In the genomic region with DNA sequence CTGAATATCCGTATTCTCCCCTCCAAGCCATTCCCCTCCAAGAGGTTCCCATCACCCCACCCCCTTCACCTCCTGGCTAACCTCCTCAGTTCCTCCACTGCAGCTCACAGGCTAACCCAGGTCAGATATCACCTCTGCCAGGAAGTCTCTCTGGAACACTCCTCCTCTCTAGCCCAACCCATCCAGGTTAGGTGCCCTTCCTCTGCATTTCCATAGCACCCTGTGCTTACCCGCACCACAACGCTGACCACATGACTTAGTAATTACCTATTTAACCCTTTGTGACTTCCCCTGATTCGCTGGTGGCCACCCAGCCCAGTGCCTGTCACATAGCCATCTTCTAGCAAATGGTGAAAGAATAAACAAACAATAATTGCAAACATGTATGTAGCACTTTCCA, we compare ENCODE assay signal across 26 cellular contexts. TPM values are rescaled to one million over a fixed set of nuclear protein-coding genes. Genes with fewer than 3 reads are reported as not detected.
A peak's percentile ranks its signal among the peaks of the same experiment; 100 is the strongest.
DNase-seq lines count a peak whose midpoint lies in the region; ATAC-seq, FAIRE-seq and TF ChIP-seq lines count a peak whose summit lies in the region.
"Had no signal": no experiment of that assay in that cellular context is flagged by ENCODE, and none has a peak within 500 bp of the region (broad histone marks: within the 10 kb centered on the region; RNA-seq: fewer than 3 reads in every experiment).

No MANE protein-coding gene starts in this region.

- H3K14ac ChIP-seq in H1 (ENCODE audit: insufficient read length), result no peak overlapping the region

- H4K8ac ChIP-seq in H1 (ENCODE audit: extremely low read depth, insufficient read depth, low read length), result no peak overlapping the region

- CTCF ChIA-PET in H1 (lab: Charles Lee; ENCODE audit: partially characterized antibody), result no interaction called here

- no peak overlapping the region for H2BK120ac ChIP-seq in H1 (replicated peaks; ENCODE audit: low read depth, low read length)

- H2BK20ac ChIP-seq in H1 (ENCODE audit: low read length), result no peak overlapping the region

- H4K5ac ChIP-seq in H1 (ENCODE audit: insufficient read length, low read depth, low read length), result no peak overlapping the region

- H2AFZ ChIP-seq in GM23338 (peak overlapping the region; percentile 20; the same call in 1 of the 2 replicates), H1 (ENCODE audit: low read length) (0 out of 2 replicates have a peak overlapping the region, but pooled peaks have one; percentile 43), neural progenitor cell (replicated peaks) (peak overlapping the region; percentile 22)

- H3K4me2 ChIP-seq in GM23338 (no peak overlapping the region), H1 (ENCODE audit: insufficient read depth in 1 of 2, low read depth in 2 of 2, low read length in 2 of 2) (no peak overlapping the region), neural progenitor cell (no peak overlapping the region)
- H3K4me2 ChIP-seq: smooth muscle cell had no signal

- WGBS in H1 (ENCODE audit: extremely low coverage in 1 of 2, insufficient coverage in 1 of 2, insufficient read length in 1 of 2, insufficient replicate concordance in 2 of 2, low coverage in 1 of 2, low lambda C conversion rate in 2 of 2, missing lambda C conversion rate in 1 of 2), 2 experiments, result 36% methylated on average over 4 of the region's 4 CpGs; no CpG with 5 or more reads in 1 of the 2 experiments

- 0 out of 2 replicates have a peak overlapping the region, but pooled peaks have one; percentile 8 for H2AK5ac ChIP-seq in H1 (ENCODE audit: low read depth, low read length)

- H3K4ac ChIP-seq in H1 (replicated peaks; ENCODE audit: insufficient read length, low read depth, low read length), result no peak overlapping the region

- H3K27me3 ChIP-seq in GM23338 (ENCODE audit: insufficient read depth) (no peaks in the 10 kb centered on the region), H1 (replicated peaks in 1 of 4; ENCODE audit: control insufficient read depth in 3 of 4, extremely low read depth in 1 of 4, insufficient read depth in 3 of 4, low read length in 3 of 4) (no peaks in the 10 kb centered on the region; a peak in 1 of 7 replicates), neural progenitor cell (no peaks in the 10 kb centered on the region)
- H3K27me3 ChIP-seq: SJSA1, uterus had no signal

- TF ChIP-seq POLR2A in H1 (IDR thresholded peaks at IDR 0.05; ENCODE audit: control extremely low read depth in 1 of 2, low read depth in 2 of 2, low read length in 2 of 2), result no peak

- peaks cover 12% of the 10 kb centered on the region for H3K27me3 Mint-ChIP-seq in GM23338 (ENCODE audit: insufficient read depth, low read depth, poor library complexity)
- peaks cover 2% of the 10 kb centered on the region for H3K27me3 Mint-ChIP-seq in neural progenitor cell (ENCODE audit: insufficient read depth, low read depth)

- H2BK5ac ChIP-seq in H1 (ENCODE audit: low read depth, low read length), result no peak overlapping the region

- no peaks in the 10 kb centered on the region for H3K23me2 ChIP-seq in H1 (ENCODE audit: low read depth, low read length)

- no peaks in the 10 kb centered on the region for H3K36me3 ChIP-seq in GM23338 (ENCODE audit: insufficient read depth)
- no peaks in the 10 kb centered on the region for H3K36me3 ChIP-seq in H1 (ENCODE audit: control insufficient read depth in 2 of 4, insufficient read depth in 4 of 4, low read length in 3 of 4)
- H3K36me3 ChIP-seq in neural progenitor cell, result no peaks in the 10 kb centered on the region
- H3K36me3 ChIP-seq: lower lobe of right lung, SJSA1, uterus had no signal

- no peak overlapping the region for H3K23ac ChIP-seq in H1 (ENCODE audit: insufficient read length)

- H3K9ac ChIP-seq in H1 (replicated peaks in 1 of 4; ENCODE audit: extremely low read depth in 1 of 4, low read depth in 3 of 4, low read length in 3 of 4) (no peak overlapping the region), neural progenitor cell (no peak overlapping the region)

- no peak overlapping the region for H3K56ac ChIP-seq in H1 (replicated peaks; ENCODE audit: insufficient read length, low read depth, low read length)

- H3F3A ChIP-seq in GM23338 (replicated peaks; ENCODE audit: low read depth) (no peaks in the 10 kb centered on the region), neural progenitor cell (ENCODE audit: low read depth) (peaks cover 8% of the 10 kb centered on the region)

- peaks cover 5% of the 10 kb centered on the region; the same call in 2 of the 3 replicates for H3K36me3 Mint-ChIP-seq in GM23338 (ENCODE audit: low read depth)
- no peaks in the 10 kb centered on the region for H3K36me3 Mint-ChIP-seq in neural progenitor cell

- peak; percentile 92 for FAIRE-seq in H1 (lab: Jason Lieb, UNC)
- no peak for FAIRE-seq in GM19239 (lab: Jason Lieb, UNC)
- FAIRE-seq: D721Med, GM12891, kidney had no signal

- DNase-seq in GM23338 (ENCODE audit: low spot score) (peak; percentile 62), NCI-H2029 treated with DMSO at 0.1 percent for 48 hours (lab: John Stamatoyannopoulos, UW) (peak; percentile 35), H1 (ENCODE audit: low read depth in 1 of 2, low spot score in 2 of 2) (no peak), neural progenitor cell (ENCODE audit: low spot score) (no peak), GM19239 (ENCODE audit: insufficient read length, low spot score) (no peak), NCI-H524 (lab: John Stamatoyannopoulos, UW) (no peak), glomerular visceral epithelial cell (ENCODE audit: extremely low spot score) (no peak)
- DNase-seq: activated naive CD4-positive, alpha-beta T cell treated with anti-CD3 and anti-CD28 coated beads, Interleukin-2, amount 10 ng/mL, durations not matched to agents 7 days and 5 days; activated T-cell treated with anti-CD3 and anti-CD28 coated beads, Interleukin-2, amount 50 U/mL, for 24 hours; aorta; C1 segment of cervical spinal cord; HCEC 1CT; kidney; lower lobe of right lung; NCI-H1105; NCI-H2107; NCI-H510A; stimulated activated CD4-positive, alpha-beta T cell treated with anti-CD3 and anti-CD28 coated beads, Interleukin-2, amount 100 ng/mL, for 48 hours; T-helper 1 cell; uterus had no signal

- H3K4me1 Mint-ChIP-seq in GM23338 (peaks cover 20% of the 10 kb centered on the region), neural progenitor cell (peaks cover 15% of the 10 kb centered on the region)

- H3K9me2 ChIP-seq in GM23338 (ENCODE audit: insufficient read depth), result no peaks in the 10 kb centered on the region

- H3K27ac ChIP-seq in GM23338 (ENCODE audit: low read depth) (no peak overlapping the region), H1 (ENCODE audit: low read depth, low read length) (no peak overlapping the region), neural progenitor cell (no peak overlapping the region)
- H3K27ac ChIP-seq: lower lobe of right lung, SJSA1, uterus had no signal

- H3K79me2 ChIP-seq in GM23338 (replicated peaks; ENCODE audit: insufficient read depth) (no peaks in the 10 kb centered on the region), H1 (ENCODE audit: control insufficient read depth in 1 of 2, insufficient read depth in 2 of 2, low read length in 2 of 2) (no peaks in the 10 kb centered on the region), neural progenitor cell (ENCODE audit: low read depth) (no peaks in the 10 kb centered on the region)

- POLR2A ChIA-PET in H1 (lab: Charles Lee; ENCODE audit: partially characterized antibody), result interaction anchor here (1.4 kb wide), 1 partner anchor 39 kb away, joined by 3 read pairs; no protein-coding TSS in a partner anchor

- no peak overlapping the region for H2BK12ac ChIP-seq in H1 (ENCODE audit: low read depth, low read length)

- peaks cover 10% of the 10 kb centered on the region for H3K4me1 ChIP-seq in GM23338 (ENCODE audit: insufficient read depth)
- peaks cover 0 to 18% (median 9%) of the 10 kb centered on the region in 4 experiments for H3K4me1 ChIP-seq in H1 (replicated peaks in 1 of 4; ENCODE audit: control insufficient read depth in 3 of 4, insufficient read depth in 4 of 4, low read length in 3 of 4)
- H3K4me1 ChIP-seq in neural progenitor cell, result peaks cover 9% of the 10 kb centered on the region
- H3K4me1 ChIP-seq: uterus had no signal

- no peaks in the 10 kb centered on the region for H4K20me1 ChIP-seq in GM23338 (replicated peaks; ENCODE audit: insufficient read depth)
- H4K20me1 ChIP-seq in H1 (replicated peaks in 1 of 2; ENCODE audit: control insufficient read depth in 1 of 2, insufficient read depth in 2 of 2, low read length in 2 of 2), result no peaks in the 10 kb centered on the region
- no peaks in the 10 kb centered on the region for H4K20me1 ChIP-seq in neural progenitor cell (ENCODE audit: low read depth)

- no peak for TF ChIP-seq EP300 in H1 (IDR thresholded peaks at IDR 0.05; ENCODE audit: borderline replicate concordance in 1 of 2, low read depth in 2 of 2, low read length in 2 of 2)

- no peak overlapping the region for H3K27ac Mint-ChIP-seq in GM23338
- H3K27ac Mint-ChIP-seq in neural progenitor cell, result no peak overlapping the region
- H3K27ac Mint-ChIP-seq: activated naive CD4-positive, alpha-beta T cell treated with anti-CD3 and anti-CD28 coated beads, Interleukin-2, amount 10 ng/mL, durations not matched to agents 7 days and 5 days; activated T-cell treated with anti-CD3 and anti-CD28 coated beads, Interleukin-2, amount 50 U/mL, for 24 hours; stimulated activated effector memory CD8-positive, alpha-beta T cell treated with anti-CD3 and anti-CD28 coated beads, Interleukin-12 subunit alpha, Interleukin-12 subunit beta, amount 100 ng/mL, for 72 hours had no signal

- H3K4me3 ChIP-seq in GM23338, result no peak overlapping the region
- H3K4me3 ChIP-seq in H1 (ENCODE audit: extremely low read depth in 1 of 4, insufficient read depth in 2 of 4, low read depth in 3 of 4, low read length in 4 of 4), result no peak overlapping the region
- H3K4me3 ChIP-seq in neural progenitor cell, result no peak overlapping the region
- H3K4me3 ChIP-seq: lower lobe of right lung, SJSA1, smooth muscle cell, uterus had no signal

- H3K18ac ChIP-seq in H1 (ENCODE audit: extremely low read depth, low read length), result no peak overlapping the region

- TF ChIP-seq RAD21 in H1 (IDR thresholded peaks at IDR 0.05 in 1 of 2, conservative IDR thresholded peaks at IDR 0.05 in 1 of 2; ENCODE audit: low read depth in 2 of 2, low read length in 2 of 2), result no peak

- H4K91ac ChIP-seq in H1 (replicated peaks; ENCODE audit: insufficient read length, low read length), result no peak overlapping the region

- H3K4me3 Mint-ChIP-seq in GM23338, result no peak overlapping the region
- no peak overlapping the region for H3K4me3 Mint-ChIP-seq in neural progenitor cell
- H3K4me3 Mint-ChIP-seq: activated naive CD4-positive, alpha-beta T cell treated with anti-CD3 and anti-CD28 coated beads, Interleukin-2, amount 10 ng/mL, durations not matched to agents 7 days and 5 days; activated T-cell treated with anti-CD3 and anti-CD28 coated beads, Interleukin-2, amount 50 U/mL, for 24 hours; stimulated activated effector memory CD8-positive, alpha-beta T cell treated with anti-CD3 and anti-CD28 coated beads, Interleukin-12 subunit alpha, Interleukin-12 subunit beta, amount 100 ng/mL, for 72 hours had no signal

- H2BK15ac ChIP-seq in H1 (ENCODE audit: low read length), result no peak overlapping the region

- ATAC-seq in GM23338 (peak; percentile 93), GM19455 (IDR thresholded peaks at IDR 0.05; ENCODE audit: unreplicated experiment) (no peak)
- ATAC-seq: lower lobe of right lung; stimulated activated effector memory CD8-positive, alpha-beta T cell treated with anti-CD3 and anti-CD28 coated beads, Interleukin-12 subunit alpha, Interleukin-12 subunit beta, amount 100 ng/mL, for 72 hours had no signal

- H3K9me3 Mint-ChIP-seq in GM23338 (peaks cover 14% of the 10 kb centered on the region), neural progenitor cell (peaks cover 9% of the 10 kb centered on the region)

- H3K79me1 ChIP-seq in H1 (ENCODE audit: low read depth, low read length), result no peaks in the 10 kb centered on the region

- TF ChIP-seq CTCF in GM23338 (conservative IDR thresholded peaks at IDR 0.05; ENCODE audit: low read depth in 2 of 2) (no peak), H1 (IDR thresholded peaks at IDR 0.05; ENCODE audit: control extremely low read depth in 1 of 3, insufficient read depth in 1 of 3, low read depth in 1 of 3, low read length in 3 of 3) (no peak), neural progenitor cell (IDR thresholded peaks at IDR 0.05) (no peak)

- H3K9me3 ChIP-seq in H1 (ENCODE audit: insufficient read depth in 2 of 2, low read depth in 1 of 2, low read length in 1 of 2) (peaks cover 6 to 7% of the 10 kb centered on the region in 2 experiments; a peak in 2 of 4 replicates), neural progenitor cell (ENCODE audit: low read depth) (peaks cover 5% of the 10 kb centered on the region)
- H3K9me3 ChIP-seq: SJSA1 had no signal

RNA-seq across cellular contexts. Expression of a gene that starts 49.5 kb away (rescaled TPM):
- 7.5 and 13.2 TPM in 2 replicates for total RNA-seq in GM23338 (2014; rRNA removed; shearing (Covaris generic))
- 0.71 and 1.5 TPM in 2 replicates for polyA plus RNA-seq in GM23338 (2016; fragmentation: Nextera tagmentation; extraction: Ambion mirVana)
- 8.7 and 10.4 TPM in 2 replicates for total RNA-seq in H1 (2021; fragmentation: NEBNext Ultra II Directional; extraction: Animal tissue kit (Norgen Biotek cat#: 25700))
- polyA plus RNA-seq in H1 (2011; rRNA removed), result 6.6 and 13.7 TPM in 2 replicates
- 5.2 TPM for polyA plus RNA-seq in H1 (2011; cell fraction: cytosol; rRNA removed)
- polyA plus RNA-seq in H1 (2011; cell fraction: nucleus; rRNA removed), result 8.2 TPM
- 4.2 to 6.0 TPM (median 5.4 TPM) in 4 replicates for polyA plus RNA-seq in H1 (2012, experiment 1 of 2)
- polyA plus RNA-seq in H1 (2012, experiment 2 of 2), result 5.2 TPM
- 3.5 TPM for polyA plus RNA-seq in H1 (2013, experiment 1 of 2)
- polyA plus RNA-seq in H1 (2013, experiment 2 of 2), result 3.6 TPM
- 4.0 and 4.8 TPM in 2 replicates for polyA minus RNA-seq in H1 (2011; rRNA and poly(A)+ RNA removed)
- 4.8 TPM for polyA minus RNA-seq in H1 (2011; cell fraction: cytosol; rRNA and poly(A)+ RNA removed)
- polyA minus RNA-seq in H1 (2011; cell fraction: nucleus; rRNA and poly(A)+ RNA removed), result 2.6 TPM
- 0.65 and 1.5 TPM in 2 replicates for total RNA-seq in neural progenitor cell (ENCODE audit: low replicate concordance)

Comparison
In these comparisons a context has a peak if more than half of its experiments do, and no peak if none do; other contexts are left out.
1. DNase-seq: peak in GM23338 (single experiment) and NCI-H2029 treated with DMSO at 0.1 percent for 48 hours (single experiment); none in H1 (0 of 2), neural progenitor cell (single experiment), GM19239 (single experiment), NCI-H524 (0 of 2) and glomerular visceral epithelial cell (single experiment).
2. Peak in every context shown above with its lines, with median percentiles within 50 percentile points of each other: H2AFZ ChIP-seq.